Comparison of ENCODE assay signal across 1 cellular context in the genomic region with DNA sequence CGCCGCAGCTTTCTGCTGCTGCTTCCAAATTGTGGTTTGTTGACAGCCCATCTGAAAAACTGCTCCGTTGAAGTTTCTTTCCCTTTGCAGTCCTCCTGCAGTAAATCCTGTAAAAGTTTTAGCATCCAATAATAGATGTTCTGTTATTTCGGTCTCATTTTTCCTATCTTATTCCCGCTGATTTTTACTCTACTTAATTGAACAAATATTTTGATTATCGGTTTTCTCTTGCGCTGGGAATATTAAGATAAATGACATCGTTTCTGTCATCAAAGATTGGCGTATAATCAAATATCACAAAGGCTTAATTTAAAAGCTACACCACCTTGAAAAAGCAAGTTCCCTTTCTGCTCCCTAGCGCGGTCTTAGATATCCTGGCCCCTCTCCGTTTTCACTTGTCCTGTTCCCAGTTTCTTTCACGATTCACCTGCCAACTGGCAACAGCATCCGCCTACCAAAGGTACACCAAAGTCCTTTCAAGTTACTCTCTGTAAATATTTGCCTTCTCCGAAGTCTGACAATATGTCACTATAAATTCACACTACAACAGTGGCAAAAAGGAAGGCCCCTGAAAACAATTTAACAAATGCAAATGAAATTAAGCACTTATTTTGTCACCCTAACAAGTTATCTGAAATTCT.
TF ChIP-seq lines count a peak whose summit lies in the region.

No MANE protein-coding gene starts in this region.

TF ChIP-seq in H1, 55 proteins besides CTCF, POLR2A, EP300 and RAD21 (continued from another document):
- TF ChIP-seq, protein P1, sequence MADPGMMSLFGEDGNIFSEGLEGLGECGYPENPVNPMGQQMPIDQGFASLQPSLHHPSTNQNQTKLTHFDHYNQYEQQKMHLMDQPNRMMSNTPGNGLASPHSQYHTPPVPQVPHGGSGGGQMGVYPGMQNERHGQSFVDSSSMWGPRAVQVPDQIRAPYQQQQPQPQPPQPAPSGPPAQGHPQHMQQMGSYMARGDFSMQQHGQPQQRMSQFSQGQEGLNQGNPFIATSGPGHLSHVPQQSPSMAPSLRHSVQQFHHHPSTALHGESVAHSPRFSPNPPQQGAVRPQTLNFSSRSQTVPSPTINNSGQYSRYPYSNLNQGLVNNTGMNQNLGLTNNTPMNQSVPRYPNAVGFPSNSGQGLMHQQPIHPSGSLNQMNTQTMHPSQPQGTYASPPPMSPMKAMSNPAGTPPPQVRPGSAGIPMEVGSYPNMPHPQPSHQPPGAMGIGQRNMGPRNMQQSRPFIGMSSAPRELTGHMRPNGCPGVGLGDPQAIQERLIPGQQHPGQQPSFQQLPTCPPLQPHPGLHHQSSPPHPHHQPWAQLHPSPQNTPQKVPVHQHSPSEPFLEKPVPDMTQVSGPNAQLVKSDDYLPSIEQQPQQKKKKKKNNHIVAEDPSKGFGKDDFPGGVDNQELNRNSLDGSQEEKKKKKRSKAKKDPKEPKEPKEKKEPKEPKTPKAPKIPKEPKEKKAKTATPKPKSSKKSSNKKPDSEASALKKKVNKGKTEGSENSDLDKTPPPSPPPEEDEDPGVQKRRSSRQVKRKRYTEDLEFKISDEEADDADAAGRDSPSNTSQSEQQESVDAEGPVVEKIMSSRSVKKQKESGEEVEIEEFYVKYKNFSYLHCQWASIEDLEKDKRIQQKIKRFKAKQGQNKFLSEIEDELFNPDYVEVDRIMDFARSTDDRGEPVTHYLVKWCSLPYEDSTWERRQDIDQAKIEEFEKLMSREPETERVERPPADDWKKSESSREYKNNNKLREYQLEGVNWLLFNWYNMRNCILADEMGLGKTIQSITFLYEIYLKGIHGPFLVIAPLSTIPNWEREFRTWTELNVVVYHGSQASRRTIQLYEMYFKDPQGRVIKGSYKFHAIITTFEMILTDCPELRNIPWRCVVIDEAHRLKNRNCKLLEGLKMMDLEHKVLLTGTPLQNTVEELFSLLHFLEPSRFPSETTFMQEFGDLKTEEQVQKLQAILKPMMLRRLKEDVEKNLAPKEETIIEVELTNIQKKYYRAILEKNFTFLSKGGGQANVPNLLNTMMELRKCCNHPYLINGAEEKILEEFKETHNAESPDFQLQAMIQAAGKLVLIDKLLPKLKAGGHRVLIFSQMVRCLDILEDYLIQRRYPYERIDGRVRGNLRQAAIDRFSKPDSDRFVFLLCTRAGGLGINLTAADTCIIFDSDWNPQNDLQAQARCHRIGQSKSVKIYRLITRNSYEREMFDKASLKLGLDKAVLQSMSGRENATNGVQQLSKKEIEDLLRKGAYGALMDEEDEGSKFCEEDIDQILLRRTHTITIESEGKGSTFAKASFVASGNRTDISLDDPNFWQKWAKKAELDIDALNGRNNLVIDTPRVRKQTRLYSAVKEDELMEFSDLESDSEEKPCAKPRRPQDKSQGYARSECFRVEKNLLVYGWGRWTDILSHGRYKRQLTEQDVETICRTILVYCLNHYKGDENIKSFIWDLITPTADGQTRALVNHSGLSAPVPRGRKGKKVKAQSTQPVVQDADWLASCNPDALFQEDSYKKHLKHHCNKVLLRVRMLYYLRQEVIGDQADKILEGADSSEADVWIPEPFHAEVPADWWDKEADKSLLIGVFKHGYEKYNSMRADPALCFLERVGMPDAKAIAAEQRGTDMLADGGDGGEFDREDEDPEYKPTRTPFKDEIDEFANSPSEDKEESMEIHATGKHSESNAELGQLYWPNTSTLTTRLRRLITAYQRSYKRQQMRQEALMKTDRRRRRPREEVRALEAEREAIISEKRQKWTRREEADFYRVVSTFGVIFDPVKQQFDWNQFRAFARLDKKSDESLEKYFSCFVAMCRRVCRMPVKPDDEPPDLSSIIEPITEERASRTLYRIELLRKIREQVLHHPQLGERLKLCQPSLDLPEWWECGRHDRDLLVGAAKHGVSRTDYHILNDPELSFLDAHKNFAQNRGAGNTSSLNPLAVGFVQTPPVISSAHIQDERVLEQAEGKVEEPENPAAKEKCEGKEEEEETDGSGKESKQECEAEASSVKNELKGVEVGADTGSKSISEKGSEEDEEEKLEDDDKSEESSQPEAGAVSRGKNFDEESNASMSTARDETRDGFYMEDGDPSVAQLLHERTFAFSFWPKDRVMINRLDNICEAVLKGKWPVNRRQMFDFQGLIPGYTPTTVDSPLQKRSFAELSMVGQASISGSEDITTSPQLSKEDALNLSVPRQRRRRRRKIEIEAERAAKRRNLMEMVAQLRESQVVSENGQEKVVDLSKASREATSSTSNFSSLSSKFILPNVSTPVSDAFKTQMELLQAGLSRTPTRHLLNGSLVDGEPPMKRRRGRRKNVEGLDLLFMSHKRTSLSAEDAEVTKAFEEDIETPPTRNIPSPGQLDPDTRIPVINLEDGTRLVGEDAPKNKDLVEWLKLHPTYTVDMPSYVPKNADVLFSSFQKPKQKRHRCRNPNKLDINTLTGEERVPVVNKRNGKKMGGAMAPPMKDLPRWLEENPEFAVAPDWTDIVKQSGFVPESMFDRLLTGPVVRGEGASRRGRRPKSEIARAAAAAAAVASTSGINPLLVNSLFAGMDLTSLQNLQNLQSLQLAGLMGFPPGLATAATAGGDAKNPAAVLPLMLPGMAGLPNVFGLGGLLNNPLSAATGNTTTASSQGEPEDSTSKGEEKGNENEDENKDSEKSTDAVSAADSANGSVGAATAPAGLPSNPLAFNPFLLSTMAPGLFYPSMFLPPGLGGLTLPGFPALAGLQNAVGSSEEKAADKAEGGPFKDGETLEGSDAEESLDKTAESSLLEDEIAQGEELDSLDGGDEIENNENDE (IDR thresholded peaks at IDR 0.05; ENCODE audit: insufficient replicate concordance, low read length): no peak
- TF ChIP-seq ZNF274 (IDR thresholded peaks at IDR 0.05; ENCODE audit: borderline replicate concordance, extremely low read depth, low read length): no peak
- TF ChIP-seq, protein P2, sequence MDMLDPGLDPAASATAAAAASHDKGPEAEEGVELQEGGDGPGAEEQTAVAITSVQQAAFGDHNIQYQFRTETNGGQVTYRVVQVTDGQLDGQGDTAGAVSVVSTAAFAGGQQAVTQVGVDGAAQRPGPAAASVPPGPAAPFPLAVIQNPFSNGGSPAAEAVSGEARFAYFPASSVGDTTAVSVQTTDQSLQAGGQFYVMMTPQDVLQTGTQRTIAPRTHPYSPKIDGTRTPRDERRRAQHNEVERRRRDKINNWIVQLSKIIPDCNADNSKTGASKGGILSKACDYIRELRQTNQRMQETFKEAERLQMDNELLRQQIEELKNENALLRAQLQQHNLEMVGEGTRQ (IDR thresholded peaks at IDR 0.05; ENCODE audit: low read length): no peak
- peak; percentile 10; the same call in 1 of the 2 replicates for TF ChIP-seq SP2 (IDR thresholded peaks at IDR 0.05; ENCODE audit: low read length)
- no peak for TF ChIP-seq NANOG (IDR thresholded peaks at IDR 0.05; ENCODE audit: insufficient read depth, low read depth, low read length, poor library complexity, severe bottlenecking)
